13 cellular contexts compared by ENCODE assay signal in the genomic region with DNA sequence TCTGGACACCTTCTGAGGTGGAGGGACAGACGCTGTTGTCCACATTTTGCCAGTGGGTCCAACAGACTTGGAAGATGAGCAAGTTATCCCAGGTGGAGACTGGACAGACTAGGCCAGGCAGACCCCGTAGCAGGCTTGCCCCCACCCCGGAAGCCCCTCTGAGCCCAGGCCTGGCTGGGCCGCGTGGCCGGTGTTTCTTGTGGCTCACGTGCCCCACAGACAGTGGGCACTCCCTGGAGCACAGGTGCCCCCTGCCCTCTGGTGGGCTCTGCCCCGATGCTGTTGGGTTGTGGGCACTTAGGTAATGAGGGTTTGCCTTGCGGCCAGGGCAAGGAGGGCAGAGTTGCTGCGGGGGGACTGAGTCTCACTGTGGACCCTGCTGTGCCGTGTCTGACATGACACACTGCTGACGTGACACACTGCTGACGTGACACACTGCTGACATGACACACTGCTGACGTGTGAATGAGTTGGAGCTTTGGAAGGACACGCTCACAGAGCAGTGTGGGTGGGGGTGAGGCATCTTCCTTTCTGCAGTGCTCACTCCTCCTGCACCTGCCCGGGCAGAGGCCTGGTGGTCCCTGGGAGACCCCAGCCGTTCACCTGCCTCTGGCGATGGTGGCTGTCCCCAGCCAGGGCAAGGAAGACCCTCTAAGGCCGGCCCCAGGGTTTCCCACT. TPM values are rescaled to one million over a fixed set of nuclear protein-coding genes. Genes with fewer than 3 reads are reported as not detected.
DNase-seq lines count a peak whose midpoint lies in the region; ATAC-seq and TF ChIP-seq lines count a peak whose summit lies in the region.
"Had no signal": no experiment of that assay in that cellular context is flagged by ENCODE, and none has a peak within 500 bp of the region (broad histone marks: within the 10 kb centered on the region; RNA-seq: fewer than 3 reads in every experiment).

No MANE protein-coding gene starts in this region.

- H3K36me3 ChIP-seq in upper lobe of left lung = peaks cover 0 to 64% (median 48%) of the 10 kb centered on the region in 4 donors

- H3K4me3 ChIP-seq in upper lobe of left lung = no peak overlapping the region

- peaks cover 26% of the 10 kb centered on the region for H3K36me3 Mint-ChIP-seq in activated T-cell treated with anti-CD3 and anti-CD28 coated beads, Interleukin-2, amount 50 U/mL, for 4 hours (ENCODE audit: insufficient read depth)

- H3K27ac ChIP-seq in foreskin keratinocyte (no peak overlapping the region), upper lobe of left lung (peak overlapping the region in 3 of 4 donors; percentile 42 to 85 (median 68))

- H3K9me3 ChIP-seq in upper lobe of left lung = no peaks in the 10 kb centered on the region

- no peak for DNase-seq in stimulated activated naive CD8-positive, alpha-beta T cell treated with anti-CD3 and anti-CD28 coated beads, Interleukin-15, Interleukin-2, amounts not matched to agents 100 U/mL and 50 U/mL, for 24 hours
- DNase-seq in stimulated activated naive CD8-positive, alpha-beta T cell treated with anti-CD3 and anti-CD28 coated beads, Interleukin-15, amount 100 ng/mL, for 72 hours = no peak
- DNase-seq in activated T-cell treated with anti-CD3 and anti-CD28 coated beads, Interleukin-2, amount 50 U/mL, for 4 hours = no peak
- DNase-seq in foreskin keratinocyte (no peak), upper lobe of left lung (peak in 1 of 2 donors; percentile 67), epidermal melanocyte (ENCODE audit: insufficient read length, low spot score) (no peak), erythroblast (lab: John Stamatoyannopoulos, UW) (no peak)
- DNase-seq: activated B cell treated with CpG ODN at 0.5 μM for 24 hours; activated naive CD4-positive, alpha-beta T cell treated with anti-CD3 and anti-CD28 coated beads, Interleukin-2, amount 10 ng/mL, durations not matched to agents 7 days and 5 days; CD8-positive, alpha-beta memory T cell; NCI-H2171 had no signal

- TF ChIP-seq POLR2A in upper lobe of left lung (IDR thresholded peaks at IDR 0.05) (no peak), erythroblast (IDR thresholded peaks at IDR 0.05; ENCODE audit: low read length) (no peak)

- no peak overlapping the region for H3K4me3 Mint-ChIP-seq in stimulated activated naive CD8-positive, alpha-beta T cell treated with anti-CD3 and anti-CD28 coated beads, Interleukin-15, amount 100 ng/mL, for 72 hours
- H3K4me3 Mint-ChIP-seq in activated T-cell treated with anti-CD3 and anti-CD28 coated beads, Interleukin-2, amount 50 U/mL, for 4 hours = no peak overlapping the region
- H3K4me3 Mint-ChIP-seq: activated naive CD4-positive, alpha-beta T cell treated with anti-CD3 and anti-CD28 coated beads, Interleukin-2, amount 10 ng/mL, durations not matched to agents 7 days and 5 days; CD8-positive, alpha-beta memory T cell had no signal

- H3K4me1 ChIP-seq in foreskin keratinocyte (no peaks in the 10 kb centered on the region), upper lobe of left lung (peaks cover 46 to 51% (median 48%) of the 10 kb centered on the region in 4 donors)

- peak; percentile 51 for ATAC-seq in stimulated activated naive CD8-positive, alpha-beta T cell treated with anti-CD3 and anti-CD28 coated beads, Interleukin-15, Interleukin-2, amounts not matched to agents 100 U/mL and 50 U/mL, for 24 hours
- no peak for ATAC-seq in stimulated activated naive CD8-positive, alpha-beta T cell treated with anti-CD3 and anti-CD28 coated beads, Interleukin-15, amount 100 ng/mL, for 72 hours
- peak; percentile 62 to 81 for ATAC-seq in activated T-cell treated with anti-CD3 and anti-CD28 coated beads, Interleukin-2, amount 50 U/mL, for 4 hours
- ATAC-seq in foreskin keratinocyte (peak; percentile 51), upper lobe of left lung (ENCODE audit: low FRiP score in 2 of 2) (no peak), GM18519 (IDR thresholded peaks at IDR 0.05; ENCODE audit: low FRiP score, unreplicated experiment) (no peak)
- ATAC-seq: HCT116 had no signal

- H3K27ac Mint-ChIP-seq in stimulated activated naive CD8-positive, alpha-beta T cell treated with anti-CD3 and anti-CD28 coated beads, Interleukin-15, amount 100 ng/mL, for 72 hours = peak overlapping the region in 1 of 2 donors; percentile 85
- H3K27ac Mint-ChIP-seq: activated B cell treated with CpG ODN at 0.5 μM for 24 hours; activated naive CD4-positive, alpha-beta T cell treated with anti-CD3 and anti-CD28 coated beads, Interleukin-2, amount 10 ng/mL, durations not matched to agents 7 days and 5 days; CD8-positive, alpha-beta memory T cell had no signal

- no peak for TF ChIP-seq EP300 in upper lobe of left lung (IDR thresholded peaks at IDR 0.05)

- TF ChIP-seq CTCF in foreskin keratinocyte (conservative IDR thresholded peaks at IDR 0.05) = no peak
- TF ChIP-seq CTCF in upper lobe of left lung (IDR thresholded peaks at IDR 0.05) = no peak

- no peaks in the 10 kb centered on the region for H3K9me3 Mint-ChIP-seq in stimulated activated naive CD8-positive, alpha-beta T cell treated with anti-CD3 and anti-CD28 coated beads, Interleukin-15, amount 100 ng/mL, for 72 hours
- H3K9me3 Mint-ChIP-seq in activated T-cell treated with anti-CD3 and anti-CD28 coated beads, Interleukin-2, amount 50 U/mL, for 4 hours = no peaks in the 10 kb centered on the region
- H3K9me3 Mint-ChIP-seq: activated B cell treated with CpG ODN at 0.5 μM for 24 hours; activated naive CD4-positive, alpha-beta T cell treated with anti-CD3 and anti-CD28 coated beads, Interleukin-2, amount 10 ng/mL, durations not matched to agents 7 days and 5 days; CD8-positive, alpha-beta memory T cell had no signal

- no peaks in the 10 kb centered on the region for H3K27me3 ChIP-seq in foreskin keratinocyte
- H3K27me3 ChIP-seq in upper lobe of left lung = no peaks in the 10 kb centered on the region

- H3K27me3 Mint-ChIP-seq in stimulated activated naive CD8-positive, alpha-beta T cell treated with anti-CD3 and anti-CD28 coated beads, Interleukin-15, amount 100 ng/mL, for 72 hours = no peaks in the 10 kb centered on the region
- no peaks in the 10 kb centered on the region for H3K27me3 Mint-ChIP-seq in activated T-cell treated with anti-CD3 and anti-CD28 coated beads, Interleukin-2, amount 50 U/mL, for 4 hours (ENCODE audit: low read depth)
- H3K27me3 Mint-ChIP-seq: activated B cell treated with CpG ODN at 0.5 μM for 24 hours; activated naive CD4-positive, alpha-beta T cell treated with anti-CD3 and anti-CD28 coated beads, Interleukin-2, amount 10 ng/mL, durations not matched to agents 7 days and 5 days; CD8-positive, alpha-beta memory T cell had no signal

- 91 to 95% methylated on average over 6 to 16 of the region's 19 CpGs for WGBS in upper lobe of left lung, 2 donors

- H3K4me1 Mint-ChIP-seq in stimulated activated naive CD8-positive, alpha-beta T cell treated with anti-CD3 and anti-CD28 coated beads, Interleukin-15, amount 100 ng/mL, for 72 hours = peaks cover 21% of the 10 kb centered on the region
- peaks cover 4% of the 10 kb centered on the region for H3K4me1 Mint-ChIP-seq in activated T-cell treated with anti-CD3 and anti-CD28 coated beads, Interleukin-2, amount 50 U/mL, for 4 hours (ENCODE audit: low read depth)
- H3K4me1 Mint-ChIP-seq: activated naive CD4-positive, alpha-beta T cell treated with anti-CD3 and anti-CD28 coated beads, Interleukin-2, amount 10 ng/mL, durations not matched to agents 7 days and 5 days had no signal

RNA-seq across cellular contexts. Expression of a gene that starts 25.1 kb away (rescaled TPM):
- 10 to 100 TPM; 89.3 to 96.0 (median 94.0) TPM for total RNA-seq in activated T-cell treated with anti-CD3 and anti-CD28 coated beads, Interleukin-2, amount 50 U/mL, for 4 hours
- total RNA-seq in foreskin keratinocyte (8.4 and 10.7 TPM in 2 replicates), upper lobe of left lung (100 to 1,000 TPM in 1 of 6 donors, 10 to 100 TPM in 5; 30.3 to 104 (median 37.2) TPM)
- 4.9 and 5.6 TPM in 2 replicates for polyA plus RNA-seq in foreskin keratinocyte

RNA-seq across cellular contexts. Expression of a gene that starts 37.5 kb away (rescaled TPM):
- 100 to 1,000 TPM in 2 of 3 donors, 10 to 100 TPM in 1; 91.9 to 109 (median 108) TPM for total RNA-seq in activated T-cell treated with anti-CD3 and anti-CD28 coated beads, Interleukin-2, amount 50 U/mL, for 4 hours
- 123 and 138 TPM in 2 replicates for total RNA-seq in foreskin keratinocyte
- polyA plus RNA-seq in foreskin keratinocyte = 78.5 and 81.7 TPM in 2 replicates
- 100 to 1,000 TPM in 5 of 6 donors, 10 to 100 TPM in 1; 73.5 to 180 (median 115) TPM for total RNA-seq in upper lobe of left lung

RNA-seq across cellular contexts. Expression of a gene that starts 47.3 kb away (rescaled TPM):
- total RNA-seq in activated T-cell treated with anti-CD3 and anti-CD28 coated beads, Interleukin-2, amount 50 U/mL, for 4 hours = 10 to 100 TPM; 69.0 to 92.2 (median 71.4) TPM
- 55.8 and 58.3 TPM in 2 replicates for total RNA-seq in foreskin keratinocyte
- polyA plus RNA-seq in foreskin keratinocyte = 81.0 and 84.9 TPM in 2 replicates
- 100 to 1,000 TPM in 2 of 6 donors, 10 to 100 TPM in 4; 67.2 to 114 (median 79.3) TPM for total RNA-seq in upper lobe of left lung

RNA-seq across cellular contexts. Expression of a gene that starts 47.8 kb away (rescaled TPM):
- 100 to 1,000 TPM; 174 to 195 (median 179) TPM for total RNA-seq in activated T-cell treated with anti-CD3 and anti-CD28 coated beads, Interleukin-2, amount 50 U/mL, for 4 hours
- total RNA-seq in foreskin keratinocyte (33.8 and 34.2 TPM in 2 replicates), upper lobe of left lung (100 to 1,000 TPM in 1 of 6 donors, 10 to 100 TPM in 5; 39.8 to 104 (median 70.7) TPM)
- 69.8 and 76.2 TPM in 2 replicates for polyA plus RNA-seq in foreskin keratinocyte

Comparison
In these comparisons a context has a peak if more than half of its experiments do, and no peak if none do; other contexts are left out.
1. ATAC-seq: peak in stimulated activated naive CD8-positive, alpha-beta T cell treated with anti-CD3 and anti-CD28 coated beads, Interleukin-15, Interleukin-2, amounts not matched to agents 100 U/mL and 50 U/mL, for 24 hours (single experiment), activated T-cell treated with anti-CD3 and anti-CD28 coated beads, Interleukin-2, amount 50 U/mL, for 4 hours (2 of 2) and foreskin keratinocyte (single experiment); none in stimulated activated naive CD8-positive, alpha-beta T cell treated with anti-CD3 and anti-CD28 coated beads, Interleukin-15, amount 100 ng/mL, for 72 hours (single experiment), upper lobe of left lung (0 of 2) and GM18519 (single experiment).